In the genomic region with DNA sequence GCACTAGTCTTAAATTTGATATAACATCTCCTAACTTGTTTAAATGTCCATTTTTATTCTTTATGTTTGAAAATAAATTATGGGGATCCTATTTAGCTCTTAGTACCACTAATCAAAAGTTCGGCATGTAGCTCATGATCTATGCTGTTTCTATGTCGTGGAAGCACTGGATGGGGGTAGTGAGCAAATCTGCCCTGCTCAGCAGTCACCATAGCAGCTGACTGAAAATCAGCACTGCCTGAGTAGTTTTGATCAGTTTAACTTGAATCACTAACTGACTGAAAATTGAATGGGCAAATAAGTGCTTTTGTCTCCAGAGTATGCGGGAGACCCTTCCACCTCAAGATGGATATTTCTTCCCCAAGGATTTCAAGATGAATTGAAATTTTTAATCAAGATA, we compare ENCODE assay signal across 24 cellular contexts. TPM values are rescaled to one million over a fixed set of nuclear protein-coding genes. Genes with fewer than 3 reads are reported as not detected.
A peak's percentile ranks its signal among the peaks of the same experiment; 100 is the strongest.
DNase-seq lines count a peak whose midpoint lies in the region; ATAC-seq and TF ChIP-seq lines count a peak whose summit lies in the region.
"Had no signal": no experiment of that assay in that cellular context is flagged by ENCODE, and none has a peak within 500 bp of the region (broad histone marks: within the 10 kb centered on the region; RNA-seq: fewer than 3 reads in every experiment).

No MANE protein-coding gene starts in this region.

- H3K27ac ChIP-seq in brain microvascular endothelial cell, result peak overlapping the region; percentile 32
- H3K27ac ChIP-seq in aorta (ENCODE audit: low read depth in 1 of 2, low read length in 2 of 2), result peak overlapping the region in 1 of 2 donors; percentile 48
- H3K27ac ChIP-seq: 22Rv1, body of pancreas, colonic mucosa, heart left ventricle, neutrophil had no signal

- H3K4me3 ChIP-seq in brain microvascular endothelial cell (ENCODE audit: low read depth, low read length) (no peak overlapping the region), aorta (ENCODE audit: low read length in 2 of 2) (no peak overlapping the region)
- H3K4me3 ChIP-seq: body of pancreas, colonic mucosa, heart left ventricle, tibial nerve had no signal

- WGBS in aorta, 2 donors, result 77 to 81% methylated on average over 3 of the region's 3 CpGs

- H3K36me3 ChIP-seq in brain microvascular endothelial cell (replicated peaks) (peaks cover 7% of the 10 kb centered on the region), aorta (ENCODE audit: control insufficient read depth in 1 of 2, insufficient read depth in 2 of 2, low read length in 1 of 2) (no peaks in the 10 kb centered on the region)
- H3K36me3 ChIP-seq: colonic mucosa, neutrophil had no signal

- peaks cover 1 to 7% of the 10 kb centered on the region in 2 donors for H3K4me1 ChIP-seq in aorta (ENCODE audit: control insufficient read depth in 1 of 2, insufficient read depth in 2 of 2, low read length in 2 of 2)
- H3K4me1 ChIP-seq: body of pancreas, colonic mucosa had no signal

- in situ Hi-C loops in brain microvascular endothelial cell (cut with HindIII; ENCODE audit: low pct_ligation_motif_present, low sequenced_read_pairs), result no loop called here

- intact Hi-C loops in aorta (cut with DNase I), result loop anchor here in 1 of 2 donors (5.0 kb wide), 1 partner anchor 68 kb away; a partner anchor contains a TSS

- peak; percentile 12 for ATAC-seq in aorta (ENCODE audit: low FRiP score)
- ATAC-seq: activated CD8-positive, alpha-beta memory T cell treated with anti-CD3 and anti-CD28 coated beads, Interleukin-2, amount 10 ng/mL, durations not matched to agents 7 days and 5 days; body of pancreas; heart left ventricle; stimulated activated naive CD8-positive, alpha-beta T cell treated with anti-CD3 and anti-CD28 coated beads, Interleukin-15, amount 100 ng/mL, for 72 hours had no signal

- DNase-seq in NCI-H82 (lab: John Stamatoyannopoulos, UW) (peak; percentile 18), NCI-H82 treated with DMSO at 0.1 percent for 48 hours (lab: John Stamatoyannopoulos, UW; ENCODE audit: unreplicated experiment) (no peak), brain microvascular endothelial cell (peak; percentile 29), left kidney (ENCODE audit: low read depth, low spot score) (peak; percentile 33), aorta (no peak), NCI-H2107 (lab: John Stamatoyannopoulos, UW) (no peak), UCSD-AML1 (lab: John Stamatoyannopoulos, UW; ENCODE audit: unreplicated experiment) (no peak)
- no peak for DNase-seq in stimulated activated CD4-positive, alpha-beta T cell treated with anti-CD3 and anti-CD28 coated beads, Interleukin-12 subunit alpha, Interleukin-12 subunit beta, amount 100 ng/mL, for 4 hours
- DNase-seq: activated CD4-positive, alpha-beta T cell treated with anti-CD3 and anti-CD28 coated beads, Interleukin-2, amount 10 ng/mL, durations not matched to agents 24 days and 14 days; activated CD8-positive, alpha-beta memory T cell treated with anti-CD3 and anti-CD28 coated beads, Interleukin-2, amount 10 ng/mL, durations not matched to agents 7 days and 5 days; activated naive CD8-positive, alpha-beta T cell treated with anti-CD3 and anti-CD28 coated beads for 36 hours; body of pancreas; colonic mucosa; DMS79; HCEC 1CT; heart left ventricle; NCI-H146; NCI-H2171 treated with DMSO at 0.1 percent for 48 hours; NCI-H69; SHP77; stimulated activated naive CD8-positive, alpha-beta T cell treated with anti-CD3 and anti-CD28 coated beads, Interleukin-15, amount 100 ng/mL, for 72 hours had no signal

- no peaks in the 10 kb centered on the region for H3K27me3 ChIP-seq in brain microvascular endothelial cell (replicated peaks)
- H3K27me3 ChIP-seq in aorta (ENCODE audit: control insufficient read depth in 1 of 2, insufficient read depth in 2 of 2, low read length in 1 of 2), result no peaks in the 10 kb centered on the region
- H3K27me3 ChIP-seq: body of pancreas, colonic mucosa, heart left ventricle, neutrophil, tibial nerve had no signal

- no peaks in the 10 kb centered on the region for H3K9me3 ChIP-seq in aorta (ENCODE audit: control insufficient read depth, low read length)
- H3K9me3 ChIP-seq: body of pancreas, colonic mucosa, heart left ventricle, neutrophil, tibial nerve had no signal

- peak; percentile 21 for TF ChIP-seq CTCF in brain microvascular endothelial cell (IDR thresholded peaks at IDR 0.05; ENCODE audit: low read depth, low read length, missing control alignments)

RNA-seq across cellular contexts. Expression of a gene that starts 27.6 kb away (rescaled TPM):
- total RNA-seq in aorta, result 1 to 10 TPM; 4.0 to 5.9 TPM
- 1 to 10 TPM; 6.5 to 8.4 TPM for polyA plus RNA-seq in aorta

Comparison
In these comparisons a context has a peak if more than half of its experiments do, and no peak if none do; other contexts are left out.
1. DNase-seq: peak in NCI-H82 (single experiment), brain microvascular endothelial cell (single experiment) and left kidney (single experiment); none in NCI-H82 treated with DMSO at 0.1 percent for 48 hours (single experiment), aorta (0 of 2), NCI-H2107 (single experiment), stimulated activated CD4-positive, alpha-beta T cell treated with anti-CD3 and anti-CD28 coated beads, Interleukin-12 subunit alpha, Interleukin-12 subunit beta, amount 100 ng/mL, for 4 hours (single experiment) and UCSD-AML1 (single experiment).